In the genomic region with DNA sequence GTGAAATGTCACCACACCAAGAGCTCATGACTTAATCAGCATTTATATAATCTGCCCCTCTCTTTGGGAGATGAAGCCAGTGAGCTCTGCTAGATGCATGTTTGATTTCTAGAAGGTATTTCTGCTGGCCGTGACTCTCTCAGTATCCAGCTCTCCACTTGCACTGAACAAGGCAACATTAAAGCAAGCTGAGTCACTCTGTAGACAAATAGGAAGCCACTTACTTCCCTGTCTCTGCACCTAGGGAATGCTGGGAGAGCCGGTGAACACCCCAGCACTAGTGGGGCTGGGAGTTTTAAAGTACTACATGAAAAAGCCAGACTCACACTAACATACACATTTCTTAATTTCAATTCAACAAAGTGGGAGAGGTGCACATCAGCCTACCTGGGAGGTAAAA, we compare ENCODE assay signal across 9 cellular contexts.
A peak's percentile ranks its signal among the peaks of the same experiment; 100 is the strongest.
DNase-seq lines count a peak whose midpoint lies in the region; ATAC-seq, FAIRE-seq and TF ChIP-seq lines count a peak whose summit lies in the region.
"Had no signal": no experiment of that assay in that cellular context is flagged by ENCODE, and none has a peak within 500 bp of the region (broad histone marks: within the 10 kb centered on the region; RNA-seq: fewer than 3 reads in every experiment).

No MANE protein-coding gene starts in this region.

- no peaks in the 10 kb centered on the region for H4K20me1 ChIP-seq in K562 (replicated peaks; ENCODE audit: control insufficient read depth, insufficient read depth, low read length)

- H3K27ac ChIP-seq in K562 (ENCODE audit: extremely low read depth, low read depth, low read length), result peak overlapping the region; percentile 20; the same call in 1 of the 3 replicates

- H3K27me3 ChIP-seq in K562 (ENCODE audit: control insufficient read depth in 2 of 2, insufficient read depth in 2 of 2, low read length in 2 of 2), result no peaks in the 10 kb centered on the region

- H3K4me1 ChIP-seq in K562 (replicated peaks in 1 of 2; ENCODE audit: control insufficient read depth in 2 of 2, insufficient read depth in 2 of 2, low read length in 2 of 2) (peaks cover 0 to 5% of the 10 kb centered on the region in 2 experiments; a peak in 3 of 5 replicates), mucosa of descending colon (ENCODE audit: low read depth) (no peaks in the 10 kb centered on the region)

- POLR2A ChIA-PET in K562 (lab: Yijun Ruan, JAX), result interaction anchor here (0.6 to 1.9 kb wide), 2 partner anchors 10 to 1014 kb away, joined by 3 to 6 read pairs; no protein-coding TSS in a partner anchor

- H3K4me3 ChIP-seq in K562 (no peak overlapping the region), mucosa of descending colon (no peak overlapping the region)

- 5% methylated on average over 2 of the region's 2 CpGs for WGBS in K562 (ENCODE audit: insufficient coverage, low coverage, missing lambda C conversion rate)

- CTCF ChIA-PET in K562 (lab: Yijun Ruan, JAX; ENCODE audit: low intra/inter-chr PET ratio), result no interaction called here

- TF ChIP-seq RAD21 in K562 (CRISPR knock-in tag; conservative IDR thresholded peaks at IDR 0.05 in 1 of 2, IDR thresholded peaks at IDR 0.05 in 1 of 2), result no peak

- H3K4me2 ChIP-seq in K562 (ENCODE audit: insufficient read depth, low read length), result peak overlapping the region; percentile 26; the same call in 1 of the 2 replicates

- DNase-seq in CD1c-positive myeloid dendritic cell (ENCODE audit: extremely low spot score), result peak; percentile 40
- DNase-seq in HT-29 (ENCODE audit: low spot score), result peak; percentile 21
- peak in 1 of 4 experiments; percentile 26 for DNase-seq in K562 (ENCODE audit: extremely low read depth in 1 of 4, low spot score in 3 of 4)
- peak in 1 of 3 donors; percentile 34 for DNase-seq in mucosa of descending colon
- DNase-seq in SKM-1 (lab: John Stamatoyannopoulos, UW; ENCODE audit: unreplicated experiment), result no peak
- DNase-seq in NCI-H1694 (lab: John Stamatoyannopoulos, UW), result no peak
- DNase-seq: activated T-cell treated with anti-CD3 and anti-CD28 coated beads, Interleukin-2, amount 50 U/mL, for 4 hours had no signal

- no TSS peak for BruUV-seq in K562 (replicated peaks; lab: Mats Ljungman, UMichigan)

- TF ChIP-seq CTCF in K562 (IDR thresholded peaks at IDR 0.05 in 2 of 3, conservative IDR thresholded peaks at IDR 0.05 in 1 of 3; ENCODE audit: insufficient read depth in 2 of 3, low read depth in 1 of 3, low read length in 3 of 3) (no peak), mucosa of descending colon (IDR thresholded peaks at IDR 0.05) (no peak)

- H2AFZ ChIP-seq in K562 (ENCODE audit: low read depth, low read length), result peak overlapping the region; percentile 76

- intact Hi-C loops in K562 (cut with micrococcal nuclease), result no loop called here
- intact Hi-C loops in mucosa of descending colon (cut with DNase I, micrococcal nuclease), result no loop called here

- TF ChIP-seq POLR2A in K562 (conservative IDR thresholded peaks at IDR 0.05) (no peak), GM18505 (IDR thresholded peaks at IDR 0.05; ENCODE audit: borderline replicate concordance, extremely low read depth, insufficient read depth, insufficient read length) (no peak)

- ATAC-seq in K562 (peak; percentile 81), mucosa of descending colon (peak; percentile 93), GM18505 (IDR thresholded peaks at IDR 0.05; ENCODE audit: unreplicated experiment) (no peak), HG02798 (IDR thresholded peaks at IDR 0.05; ENCODE audit: poor library complexity, unreplicated experiment) (no peak)
- ATAC-seq: activated T-cell treated with anti-CD3 and anti-CD28 coated beads, Interleukin-2, amount 50 U/mL, for 4 hours had no signal

- no peaks in the 10 kb centered on the region for H3K9me1 ChIP-seq in K562 (ENCODE audit: control insufficient read depth, insufficient read depth, low read length)

- peak; percentile 83 for FAIRE-seq in K562 (lab: Jason Lieb, UNC)

- no peak for TF ChIP-seq EP300 in K562 (IDR thresholded peaks at IDR 0.05; ENCODE audit: low read length)

- H3K9me3 ChIP-seq in K562 (replicated peaks; ENCODE audit: control insufficient read depth, insufficient read depth, low read depth, low read length) (no peaks in the 10 kb centered on the region), mucosa of descending colon (no peaks in the 10 kb centered on the region)

- no peaks in the 10 kb centered on the region for H3K79me2 ChIP-seq in K562 (ENCODE audit: control insufficient read depth, insufficient read depth, low read length)

- H3K9ac ChIP-seq in K562 (ENCODE audit: insufficient read depth in 1 of 2, low read depth in 2 of 2, low read length in 2 of 2), result no peak overlapping the region

- in situ Hi-C loops in K562 (cut with MboI), result no loop called here

- no peaks in the 10 kb centered on the region for H3K36me3 ChIP-seq in K562 (ENCODE audit: control insufficient read depth, insufficient read depth, low read length)
- no peaks in the 10 kb centered on the region for H3K36me3 ChIP-seq in mucosa of descending colon (ENCODE audit: low read depth)

TF ChIP-seq in K562, 482 proteins besides CTCF, POLR2A, EP300 and RAD21 (continues in another document):
- no peak for TF ChIP-seq SAP30 (IDR thresholded peaks at IDR 0.05; ENCODE audit: borderline replicate concordance, insufficient read depth, low read depth, low read length, poor library complexity, severe bottlenecking)
- no peak for TF ChIP-seq NR1H2 (CRISPR knock-in tag; IDR thresholded peaks at IDR 0.05)
- no peak for TF ChIP-seq FOXA1 (IDR thresholded peaks at IDR 0.05; ENCODE audit: borderline replicate concordance)
- TF ChIP-seq LEF1 (IDR thresholded peaks at IDR 0.05), result no peak
- no peak for TF ChIP-seq ZNF23 (CRISPR knock-in tag; IDR thresholded peaks at IDR 0.05)
- no peak for TF ChIP-seq SRSF1 (IDR thresholded peaks at IDR 0.05; ENCODE audit: low read depth, low read length)
- TF ChIP-seq EWSR1 (IDR thresholded peaks at IDR 0.05; ENCODE audit: borderline replicate concordance, low read depth, partially characterized antibody), result no peak
- TF ChIP-seq, protein P1, sequence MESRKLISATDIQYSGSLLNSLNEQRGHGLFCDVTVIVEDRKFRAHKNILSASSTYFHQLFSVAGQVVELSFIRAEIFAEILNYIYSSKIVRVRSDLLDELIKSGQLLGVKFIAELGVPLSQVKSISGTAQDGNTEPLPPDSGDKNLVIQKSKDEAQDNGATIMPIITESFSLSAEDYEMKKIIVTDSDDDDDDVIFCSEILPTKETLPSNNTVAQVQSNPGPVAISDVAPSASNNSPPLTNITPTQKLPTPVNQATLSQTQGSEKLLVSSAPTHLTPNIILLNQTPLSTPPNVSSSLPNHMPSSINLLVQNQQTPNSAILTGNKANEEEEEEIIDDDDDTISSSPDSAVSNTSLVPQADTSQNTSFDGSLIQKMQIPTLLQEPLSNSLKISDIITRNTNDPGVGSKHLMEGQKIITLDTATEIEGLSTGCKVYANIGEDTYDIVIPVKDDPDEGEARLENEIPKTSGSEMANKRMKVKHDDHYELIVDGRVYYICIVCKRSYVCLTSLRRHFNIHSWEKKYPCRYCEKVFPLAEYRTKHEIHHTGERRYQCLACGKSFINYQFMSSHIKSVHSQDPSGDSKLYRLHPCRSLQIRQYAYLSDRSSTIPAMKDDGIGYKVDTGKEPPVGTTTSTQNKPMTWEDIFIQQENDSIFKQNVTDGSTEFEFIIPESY (CRISPR knock-in tag; IDR thresholded peaks at IDR 0.05), result no peak
- no peak for TF ChIP-seq NFYB (IDR thresholded peaks at IDR 0.05; ENCODE audit: extremely low read depth, insufficient read length)
- TF ChIP-seq MBD2 (IDR thresholded peaks at IDR 0.05; ENCODE audit: borderline replicate concordance, low read depth), result no peak
- no peak for TF ChIP-seq ZNF77 (CRISPR knock-in tag; IDR thresholded peaks at IDR 0.05)
- TF ChIP-seq ZNF239 (CRISPR knock-in tag; IDR thresholded peaks at IDR 0.05), result no peak
- no peak for TF ChIP-seq RNF2 (IDR thresholded peaks at IDR 0.05)
- TF ChIP-seq SMAD1 (IDR thresholded peaks at IDR 0.05; ENCODE audit: low read depth, low read length, partially characterized antibody), result no peak
- TF ChIP-seq TCFL5 (CRISPR knock-in tag; conservative IDR thresholded peaks at IDR 0.05), result no peak
- TF ChIP-seq, protein P2, sequence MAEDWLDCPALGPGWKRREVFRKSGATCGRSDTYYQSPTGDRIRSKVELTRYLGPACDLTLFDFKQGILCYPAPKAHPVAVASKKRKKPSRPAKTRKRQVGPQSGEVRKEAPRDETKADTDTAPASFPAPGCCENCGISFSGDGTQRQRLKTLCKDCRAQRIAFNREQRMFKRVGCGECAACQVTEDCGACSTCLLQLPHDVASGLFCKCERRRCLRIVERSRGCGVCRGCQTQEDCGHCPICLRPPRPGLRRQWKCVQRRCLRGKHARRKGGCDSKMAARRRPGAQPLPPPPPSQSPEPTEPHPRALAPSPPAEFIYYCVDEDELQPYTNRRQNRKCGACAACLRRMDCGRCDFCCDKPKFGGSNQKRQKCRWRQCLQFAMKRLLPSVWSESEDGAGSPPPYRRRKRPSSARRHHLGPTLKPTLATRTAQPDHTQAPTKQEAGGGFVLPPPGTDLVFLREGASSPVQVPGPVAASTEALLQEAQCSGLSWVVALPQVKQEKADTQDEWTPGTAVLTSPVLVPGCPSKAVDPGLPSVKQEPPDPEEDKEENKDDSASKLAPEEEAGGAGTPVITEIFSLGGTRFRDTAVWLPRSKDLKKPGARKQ (CRISPR knock-in tag; IDR thresholded peaks at IDR 0.05), result no peak
- TF ChIP-seq HDGF (IDR thresholded peaks at IDR 0.05), result no peak
- no peak for TF ChIP-seq ETS1 (conservative IDR thresholded peaks at IDR 0.05; ENCODE audit: control insufficient read depth, low read depth, low read length)
- peak; percentile 26; the same call in 1 of the 2 replicates for TF ChIP-seq ZNF175 (CRISPR knock-in tag; IDR thresholded peaks at IDR 0.05; ENCODE audit: low read depth)

Comparison
In these comparisons a context has a peak if more than half of its experiments do, and no peak if none do; other contexts are left out.
1. DNase-seq: peak in CD1c-positive myeloid dendritic cell (single experiment) and HT-29 (single experiment); none in SKM-1 (single experiment) and NCI-H1694 (single experiment).
2. ATAC-seq: peak in K562 (single experiment) and mucosa of descending colon (single experiment); none in GM18505 (single experiment) and HG02798 (single experiment).